Comparison of ENCODE assay signal across 30 cellular contexts in genomic region chr7:34664757-34665156, GRCh38. TPM values are rescaled to one million over a fixed set of nuclear protein-coding genes. Genes with fewer than 3 reads are reported as not detected.
"Had no signal": no experiment of that assay in that cellular context is flagged by ENCODE, and none has a peak within 500 bp of the region (broad histone marks: within the 10 kb centered on the region; RNA-seq: fewer than 3 reads in every experiment).

No MANE protein-coding gene starts in this region.

- DNase-seq: stimulated activated CD4-positive, alpha-beta T cell treated with anti-CD3 and anti-CD28 coated beads, Interleukin-2, amount 100 ng/mL, for 48 hours; stimulated activated CD4-positive, alpha-beta T cell treated with anti-CD3 and anti-CD28 coated beads, Interleukin-4, amount 100 ng/mL, for 1 hour; stimulated activated CD4-positive, alpha-beta T cell treated with anti-CD3 and anti-CD28 coated beads, Interleukin-4, amount 100 ng/mL, for 24 hours; stimulated activated CD4-positive, alpha-beta T cell treated with anti-CD3 and anti-CD28 coated beads, Interleukin-4, amount 100 ng/mL, for 4 hours; stimulated activated CD8-positive, alpha-beta memory T cell treated with anti-CD3 and anti-CD28 coated beads, Interleukin-4, amount 100 ng/mL, for 48 hours; stimulated activated naive B cell treated with anti-CD40 and anti-IgM and Interleukin-4, amounts not matched to agents 10 μg/mL and 1 μg/mL and 100 μg/mL, for 72 hours; stimulated activated naive CD4-positive, alpha-beta T cell; stimulated activated naive CD4-positive, alpha-beta T cell treated with Interleukin-2 at 50 U/mL for 16 hours; stimulated activated naive CD8-positive, alpha-beta T cell treated with anti-CD3 and anti-CD28 coated beads, Interleukin-15, amount 100 ng/mL, for 72 hours; stimulated activated naive CD8-positive, alpha-beta T cell treated with anti-CD3 and anti-CD28 coated beads, Interleukin-15, Interleukin-2, amounts not matched to agents 100 U/mL and 50 U/mL, for 24 hours; stomach; substantia nigra; testis; thyroid gland; tibial artery; transverse colon; trophoblast cell; upper lobe of left lung; upper lobe of right lung; uterus had no signal

- H3K9me3 ChIP-seq: stomach, suprapubic skin, testis, thoracic aorta, thyroid gland, tibial artery, tibial nerve, transverse colon, upper lobe of left lung, upper lobe of right lung, uterus, vagina had no signal

- H3K4me1 ChIP-seq: stomach, suprapubic skin, testis, thyroid gland, tibial artery, tibial nerve, transverse colon, upper lobe of left lung, upper lobe of right lung, uterus, vagina had no signal

- H3K4me3 ChIP-seq: stomach, suprapubic skin, testis, thoracic aorta, thyroid gland, tibial artery, tibial nerve, transverse colon, upper lobe of left lung, upper lobe of right lung, uterus, vagina had no signal

- H3K27ac ChIP-seq: stomach, suprapubic skin, testis, thoracic aorta, thyroid gland, tibial artery, tibial nerve, transverse colon, upper lobe of left lung, upper lobe of right lung, uterus, vagina had no signal

- H3K36me3 ChIP-seq: stomach, suprapubic skin, thoracic aorta, thyroid gland, tibial artery, tibial nerve, transverse colon, upper lobe of left lung, upper lobe of right lung, uterus, vagina had no signal

- H3K27me3 ChIP-seq: stomach, suprapubic skin, testis, thyroid gland, tibial artery, tibial nerve, transverse colon, upper lobe of left lung, upper lobe of right lung, uterus, vagina had no signal

- ATAC-seq: stimulated activated effector memory CD8-positive, alpha-beta T cell treated with anti-CD3 and anti-CD28 coated beads, Interleukin-12 subunit alpha, Interleukin-12 subunit beta, amount 100 ng/mL, for 72 hours; stimulated activated memory B cell treated with anti-CD40 and anti-IgM and Interleukin-4, amounts not matched to agents 10 μg/mL and 1 μg/mL and 100 μg/mL, for 72 hours; stimulated activated naive B cell treated with anti-CD40 and anti-IgM and Interleukin-4, amounts not matched to agents 10 μg/mL and 1 μg/mL and 100 μg/mL, for 72 hours; stimulated activated naive CD8-positive, alpha-beta T cell treated with anti-CD3 and anti-CD28 coated beads, Interleukin-15, amount 100 ng/mL, for 72 hours; stimulated activated naive CD8-positive, alpha-beta T cell treated with anti-CD3 and anti-CD28 coated beads, Interleukin-15, Interleukin-2, amounts not matched to agents 100 U/mL and 50 U/mL, for 24 hours; upper lobe of right lung had no signal

RNA-seq across cellular contexts. Expression of gene NPSR1, which starts 6.7 kb away (rescaled TPM):
- total RNA-seq: stomach, subcutaneous adipose tissue, suprapubic skin, temporal lobe, thoracic aorta, thyroid gland, tibial nerve, upper lobe of left lung, upper lobe of right lung, ureter, uterus, vagina had no signal
- polyA plus RNA-seq: stomach, urinary bladder had no signal
